1 cellular context compared by ENCODE assay signal in genomic region chr15:50873935-50874353, GRCh38.
TF ChIP-seq lines count a peak whose summit lies in the region.

No MANE protein-coding gene starts in this region.

TF ChIP-seq in HepG2, 621 proteins besides CTCF, POLR2A, EP300 and RAD21 (continued from another document):
- TF ChIP-seq ARID4A (CRISPR knock-in tag; IDR thresholded peaks at IDR 0.05; ENCODE audit: borderline replicate concordance) (0 out of 2 replicates have a peak, but pooled peaks have one; percentile 26), PPARG (CRISPR knock-in tag; conservative IDR thresholded peaks at IDR 0.05) (no peak), STAG1 (CRISPR knock-in tag; IDR thresholded peaks at IDR 0.05) (peak; percentile 12; the same call in 1 of the 2 replicates), LCORL (IDR thresholded peaks at IDR 0.05) (no peak), LCORL (CRISPR knock-in tag; IDR thresholded peaks at IDR 0.05) (0 out of 2 replicates have a peak, but pooled peaks have one; percentile 28), PAXIP1 (CRISPR knock-in tag; conservative IDR thresholded peaks at IDR 0.05) (0 out of 2 replicates have a peak, but pooled peaks have one; percentile 11), ONECUT2 (CRISPR knock-in tag; IDR thresholded peaks at IDR 0.05) (peak; percentile 85), TAF15 (IDR thresholded peaks at IDR 0.05; ENCODE audit: low read depth, low read length, poor library complexity, severe bottlenecking) (no peak), SMC3 (IDR thresholded peaks at IDR 0.05; ENCODE audit: low read length) (peak; percentile 34; the same call in 1 of the 2 replicates)
TF ChIP-seq in HepG2: peak in this region for 8.
